In the genomic region with DNA sequence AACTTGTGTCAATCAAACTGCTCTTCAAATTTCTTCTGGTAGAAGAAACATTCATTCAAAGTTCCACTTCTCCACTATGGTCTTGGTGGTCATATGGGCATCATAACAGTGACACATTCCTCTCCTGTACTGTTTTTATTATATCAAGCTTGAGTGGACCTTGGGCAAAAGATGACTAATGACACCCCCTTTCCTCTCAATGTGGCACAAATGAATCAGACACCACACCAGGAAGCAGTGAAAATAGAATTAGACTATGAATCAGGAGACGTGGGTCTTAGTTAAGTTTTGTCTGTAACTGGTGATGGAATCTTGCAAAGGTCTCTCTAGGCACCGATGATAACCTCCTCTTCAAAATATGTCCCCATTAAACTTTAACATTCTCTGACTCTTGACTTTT, we compare ENCODE assay signal across 23 cellular contexts. TPM values are rescaled to one million over a fixed set of nuclear protein-coding genes. Genes with fewer than 3 reads are reported as not detected.
DNase-seq lines count a peak whose midpoint lies in the region; FAIRE-seq and TF ChIP-seq lines count a peak whose summit lies in the region.
"Had no signal": no experiment of that assay in that cellular context is flagged by ENCODE, and none has a peak within 500 bp of the region (broad histone marks: within the 10 kb centered on the region; RNA-seq: fewer than 3 reads in every experiment).

No MANE protein-coding gene starts in this region.

- WGBS in H9 (ENCODE audit: extremely low coverage, insufficient read length, low lambda C conversion rate) = no CpG with 5 or more reads among the region's 2 CpGs

- H4K20me1 ChIP-seq in astrocyte (ENCODE audit: insufficient read depth, low read length) = no peaks in the 10 kb centered on the region
- H4K20me1 ChIP-seq in H9 (ENCODE audit: control insufficient read depth, insufficient read depth, insufficient read length) = no peaks in the 10 kb centered on the region
- H4K20me1 ChIP-seq: BLaER1 had no signal

- H2BK5ac ChIP-seq in H9 (ENCODE audit: insufficient read length, low read length) = no peak overlapping the region

- H3K36me3 Mint-ChIP-seq in astrocyte (ENCODE audit: low read depth, unreplicated experiment) (no peaks in the 10 kb centered on the region), H9 (ENCODE audit: insufficient read depth in 1 of 3, low read depth in 3 of 3) (no peaks in the 10 kb centered on the region)
- H3K36me3 Mint-ChIP-seq: CD4-positive, alpha-beta memory T cell had no signal

- H2AK5ac ChIP-seq in H9 (ENCODE audit: insufficient read length, low read length) = no peak overlapping the region

- H3K27me3 ChIP-seq in astrocyte (ENCODE audit: insufficient read depth, low read length) (no peaks in the 10 kb centered on the region), H9 (ENCODE audit: insufficient read depth, low read length) (no peaks in the 10 kb centered on the region)
- H3K27me3 ChIP-seq: BLaER1 had no signal

- no peak overlapping the region for H3K14ac ChIP-seq in H9 (ENCODE audit: insufficient read depth, low read length)

- H4K91ac ChIP-seq in H9 (ENCODE audit: insufficient read length, low read depth, low read length) = no peak overlapping the region

- no peak overlapping the region for H2BK20ac ChIP-seq in H9 (ENCODE audit: low read depth, low read length, poor library complexity, severe bottlenecking)

- no peak overlapping the region for H3T11ph ChIP-seq in H9 (ENCODE audit: low read length)

- in situ Hi-C loops in ACHN (cut with HindIII; ENCODE audit: low pct_ligation_motif_present, low pct_unique_long_range_greater_than_20kb, low sequenced_read_pairs) = no loop called here

- H2BK120ac ChIP-seq in H9 (ENCODE audit: low read depth, low read length, poor library complexity, severe bottlenecking) = no peak overlapping the region

- H2BK12ac ChIP-seq in H9 (ENCODE audit: insufficient read length, low read depth, low read length) = no peak overlapping the region

- no peak overlapping the region for H3K4me3 ChIP-seq in astrocyte (ENCODE audit: insufficient read depth, low read depth, low read length)
- H3K4me3 ChIP-seq: BLaER1, PC-9, SJSA1 had no signal

- no peak overlapping the region for H3K27ac ChIP-seq in astrocyte (ENCODE audit: low read depth, low read length)
- H3K27ac ChIP-seq in H9 (ENCODE audit: insufficient read length, low read depth, low read length) = no peak overlapping the region
- H3K27ac ChIP-seq: BLaER1, PC-9, SJSA1 had no signal

- H3K27me3 Mint-ChIP-seq in astrocyte (ENCODE audit: low read depth, unreplicated experiment) (no peaks in the 10 kb centered on the region), H9 (ENCODE audit: low read depth) (no peaks in the 10 kb centered on the region)

- H3K9me3 Mint-ChIP-seq in astrocyte (ENCODE audit: unreplicated experiment) (no peaks in the 10 kb centered on the region), H9 (no peaks in the 10 kb centered on the region)

- no peak overlapping the region for H2BK15ac ChIP-seq in H9 (ENCODE audit: low read depth, low read length)

- H3K27ac Mint-ChIP-seq in astrocyte (ENCODE audit: unreplicated experiment) (no peak overlapping the region), H9 (no peak overlapping the region)
- H3K27ac Mint-ChIP-seq: CD4-positive, alpha-beta memory T cell had no signal

- H3K4me1 ChIP-seq in astrocyte (ENCODE audit: insufficient read depth, low read length) = no peaks in the 10 kb centered on the region
- no peaks in the 10 kb centered on the region for H3K4me1 ChIP-seq in H9 (ENCODE audit: insufficient read depth, low read length)
- H3K4me1 ChIP-seq: BLaER1, SJSA1 had no signal

- FAIRE-seq in astrocyte (lab: Jason Lieb, UNC) = no peak
- FAIRE-seq: A204.1, D721Med, HepG2 had no signal

- H3K4me2 ChIP-seq in astrocyte (ENCODE audit: low read length) = peak overlapping the region; percentile 0
- no peak overlapping the region for H3K4me2 ChIP-seq in H9 (ENCODE audit: insufficient read depth, insufficient read length, low read length)
- H3K4me2 ChIP-seq: BLaER1, PC-9 had no signal

- H3K23ac ChIP-seq in H9 (ENCODE audit: insufficient read length, low read depth, low read length) = no peak overlapping the region

- H3K4ac ChIP-seq in H9 (ENCODE audit: low read depth, low read length) = no peak overlapping the region

- peaks cover 6% of the 10 kb centered on the region for H3K4me1 Mint-ChIP-seq in astrocyte (ENCODE audit: low read depth, unreplicated experiment)
- peaks cover 2 to 8% of the 10 kb centered on the region in 2 experiments; a peak in 2 of 4 replicates for H3K4me1 Mint-ChIP-seq in H9
- H3K4me1 Mint-ChIP-seq: CD4-positive, alpha-beta memory T cell had no signal

- H3K56ac ChIP-seq in H9 (ENCODE audit: insufficient read length, low read depth, low read length) = no peak overlapping the region

- H3K79me2 ChIP-seq in astrocyte (ENCODE audit: insufficient read depth, low read length) (no peaks in the 10 kb centered on the region), H9 (ENCODE audit: insufficient read depth, low read length) (no peaks in the 10 kb centered on the region)

- H3K9ac ChIP-seq in astrocyte (ENCODE audit: low read length) (no peak overlapping the region), H9 (ENCODE audit: extremely low read depth, insufficient read length, low read length) (no peak overlapping the region)
- H3K9ac ChIP-seq: BLaER1 had no signal

- H2AFZ ChIP-seq in astrocyte (ENCODE audit: low read depth, low read length) (no peak overlapping the region), H9 (ENCODE audit: low read length) (no peak overlapping the region)
- H2AFZ ChIP-seq: PC-9 had no signal

- TF ChIP-seq CTCF in astrocyte (IDR thresholded peaks at IDR 0.05; ENCODE audit: insufficient read depth, low read depth, low read length) (no peak), H9 (conservative IDR thresholded peaks at IDR 0.05) (no peak)

- no peaks in the 10 kb centered on the region for H3K79me1 ChIP-seq in H9 (ENCODE audit: insufficient read depth, low read depth, low read length, poor library complexity, severe bottlenecking)

- no peak overlapping the region for H4K5ac ChIP-seq in H9 (ENCODE audit: insufficient read length, low read depth, low read length)

- DNase-seq in ACHN = peak; percentile 79
- DNase-seq in HS-5 (ENCODE audit: low read depth) = peak; percentile 65
- no peak for DNase-seq in astrocyte (ENCODE audit: low read depth)
- peak; percentile 96 for DNase-seq in kidney tubule cell (ENCODE audit: low spot score)
- DNase-seq in NCI-H1694 (lab: John Stamatoyannopoulos, UW) = no peak
- DNase-seq in NCI-H524 (lab: John Stamatoyannopoulos, UW) = no peak
- no peak for DNase-seq in H9
- no peak for DNase-seq in NK-92 (lab: John Stamatoyannopoulos, UW; ENCODE audit: unreplicated experiment)
- DNase-seq: CD4-positive, alpha-beta memory T cell; GDM1; HCEC 1CT; KBM-7; MV-4-11; NCI-H1417 treated with DMSO at 0.1 percent for 48 hours; NCI-H1930; NCI-H226; NCI-H524 treated with DMSO at 0.1 percent for 48 hours; PC-9 had no signal

- no peaks in the 10 kb centered on the region for H3K36me3 ChIP-seq in astrocyte (ENCODE audit: insufficient read depth, low read length)
- H3K36me3 ChIP-seq: BLaER1, SJSA1 had no signal

- H3K9me3 ChIP-seq in astrocyte (ENCODE audit: insufficient read depth, low read depth, low read length) = no peaks in the 10 kb centered on the region
- no peaks in the 10 kb centered on the region for H3K9me3 ChIP-seq in H9 (ENCODE audit: control insufficient read depth, low read depth, low read length)
- H3K9me3 ChIP-seq: BLaER1 had no signal

- H3K23me2 ChIP-seq in H9 (ENCODE audit: insufficient read length, low read depth, low read length, poor library complexity, severe bottlenecking) = no peaks in the 10 kb centered on the region

- no peak overlapping the region for H3K4me3 Mint-ChIP-seq in astrocyte (ENCODE audit: unreplicated experiment)
- H3K4me3 Mint-ChIP-seq in H9 = no peak overlapping the region
- H3K4me3 Mint-ChIP-seq: CD4-positive, alpha-beta memory T cell had no signal

- no peak overlapping the region for H4K8ac ChIP-seq in H9 (replicated peaks; ENCODE audit: insufficient read length, low read depth, low read length)

- H3K18ac ChIP-seq in H9 (ENCODE audit: insufficient read length, low read depth, low read length) = no peak overlapping the region

RNA-seq across cellular contexts. Expression of gene NRSN1, which starts 9.0 kb away (rescaled TPM):
- total RNA-seq in astrocyte = not detected in 2 replicates
- total RNA-seq in H9 (2021) = not detected in 2 replicates
- total RNA-seq: CD4-positive, alpha-beta memory T cell; HepG2; PC-9; SJSA1 had no signal

Comparison
In these comparisons a context has a peak if more than half of its experiments do, and no peak if none do; other contexts are left out.
1. DNase-seq: peak in ACHN (single experiment), HS-5 (single experiment) and kidney tubule cell (single experiment); none in astrocyte (single experiment), NCI-H1694 (single experiment), NCI-H524 (0 of 2), H9 (single experiment) and NK-92 (single experiment).